14 cellular contexts compared by ENCODE assay signal in the genomic region with DNA sequence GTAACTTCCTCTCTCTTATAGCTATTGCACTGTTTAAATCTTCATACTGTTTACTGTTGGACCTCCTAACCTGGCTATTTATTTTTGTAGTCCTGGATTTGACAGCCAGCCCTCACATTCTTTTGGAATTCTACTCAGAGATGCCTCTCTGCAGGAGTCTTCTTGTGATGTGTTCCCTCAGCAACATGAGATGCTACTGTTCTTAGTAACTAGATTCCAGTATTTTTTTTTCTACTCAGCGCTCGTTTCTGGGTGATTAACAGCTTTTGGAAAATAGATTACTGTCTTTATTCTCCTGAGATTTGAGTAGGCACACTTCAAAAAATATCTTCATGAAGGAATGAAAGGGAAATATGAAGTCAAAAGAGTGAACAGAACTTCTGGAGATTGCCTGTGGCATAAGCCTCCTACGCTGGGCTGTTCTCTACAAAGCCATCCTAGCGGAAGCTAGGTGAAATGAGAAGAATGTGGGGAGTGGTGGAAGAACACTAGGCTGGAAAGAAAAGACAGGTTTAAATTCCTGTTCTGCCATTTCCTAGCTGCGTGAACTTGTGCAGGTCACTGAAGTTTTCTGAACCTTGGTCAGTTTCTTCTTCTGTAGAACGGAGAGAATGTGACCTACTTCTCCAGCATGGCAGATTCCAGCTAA.
A peak's percentile ranks its signal among the peaks of the same experiment; 100 is the strongest.
DNase-seq lines count a peak whose midpoint lies in the region; ATAC-seq, FAIRE-seq and TF ChIP-seq lines count a peak whose summit lies in the region.
"Had no signal": no experiment of that assay in that cellular context is flagged by ENCODE, and none has a peak within 500 bp of the region (broad histone marks: within the 10 kb centered on the region; RNA-seq: fewer than 3 reads in every experiment).

No MANE protein-coding gene starts in this region.

- peak overlapping the region; percentile 97 for H2AK5ac ChIP-seq in H1 (ENCODE audit: low read depth, low read length)

- H4K8ac ChIP-seq in H1 (ENCODE audit: extremely low read depth, insufficient read depth, low read length): no peak overlapping the region

- TF ChIP-seq POLR2A in H1 (IDR thresholded peaks at IDR 0.05; ENCODE audit: control extremely low read depth in 1 of 2, low read depth in 2 of 2, low read length in 2 of 2): no peak

- H2BK12ac ChIP-seq in H1 (ENCODE audit: low read depth, low read length): peak overlapping the region; percentile 41; the same call in 1 of the 2 replicates

- H3K56ac ChIP-seq in H1 (replicated peaks; ENCODE audit: insufficient read length, low read depth, low read length): no peak overlapping the region

- DNase-seq in EH (ENCODE audit: low read depth): peak; percentile 35
- DNase-seq in RWPE2 (ENCODE audit: low spot score): no peak
- no peak for DNase-seq in H1 (ENCODE audit: low read depth in 1 of 2, low spot score in 2 of 2)
- DNase-seq in central memory CD4-positive, alpha-beta T cell: no peak
- DNase-seq in mesenteric fat pad (ENCODE audit: low spot score): no peak
- DNase-seq in HTR-8/SVneo (ENCODE audit: insufficient read length, low spot score): no peak
- no peak for DNase-seq in DMS 273 treated with DMSO at 0.1 percent for 48 hours (lab: John Stamatoyannopoulos, UW)
- DNase-seq: effector memory CD4-positive, alpha-beta T cell; gastrocnemius medialis; HFFc6; NCI-H1105; RPMI8226 had no signal

- H3K27me3 ChIP-seq in RWPE2 (ENCODE audit: insufficient read depth, poor library complexity, severe bottlenecking) (no peaks in the 10 kb centered on the region), H1 (replicated peaks in 1 of 4; ENCODE audit: control insufficient read depth in 3 of 4, extremely low read depth in 1 of 4, insufficient read depth in 3 of 4, low read length in 3 of 4) (no peaks in the 10 kb centered on the region), neutrophil (no peaks in the 10 kb centered on the region)
- H3K27me3 ChIP-seq: gastrocnemius medialis, suprapubic skin had no signal

- no peaks in the 10 kb centered on the region for H4K20me1 ChIP-seq in H1 (replicated peaks in 1 of 2; ENCODE audit: control insufficient read depth in 1 of 2, insufficient read depth in 2 of 2, low read length in 2 of 2)

- no peak overlapping the region for H2BK15ac ChIP-seq in H1 (ENCODE audit: low read length)

- no peak overlapping the region for H2AFZ ChIP-seq in H1 (ENCODE audit: low read length)

- CTCF ChIA-PET in H1 (lab: Charles Lee; ENCODE audit: partially characterized antibody): interaction anchor here (0.9 to 2.0 kb wide), 4 partner anchors 54 to 405 kb away, joined by 3 to 8 read pairs (median 4); no protein-coding TSS in a partner anchor

- H3K9me3 ChIP-seq in RWPE2 (ENCODE audit: severe bottlenecking) (peaks cover 2% of the 10 kb centered on the region), H1 (ENCODE audit: insufficient read depth in 2 of 2, low read depth in 1 of 2, low read length in 1 of 2) (no peaks in the 10 kb centered on the region), neutrophil (no peaks in the 10 kb centered on the region)
- H3K9me3 ChIP-seq: gastrocnemius medialis, suprapubic skin had no signal

- ATAC-seq in RWPE2 (ENCODE audit: low read depth): no peak
- ATAC-seq: gastrocnemius medialis had no signal

- H3K4me3 ChIP-seq in RWPE2 (ENCODE audit: severe bottlenecking) (no peak overlapping the region), H1 (ENCODE audit: extremely low read depth in 1 of 4, insufficient read depth in 2 of 4, low read depth in 3 of 4, low read length in 4 of 4) (no peak overlapping the region), neutrophil (ENCODE audit: low read depth in 1 of 2, low read length in 1 of 2) (no peak overlapping the region)
- H3K4me3 ChIP-seq: gastrocnemius medialis, suprapubic skin had no signal

- no peak overlapping the region for H2BK20ac ChIP-seq in H1 (ENCODE audit: low read length)

- H3K27ac ChIP-seq in RWPE2 (ENCODE audit: poor library complexity, severe bottlenecking) (peak overlapping the region; percentile 39), H1 (ENCODE audit: low read depth, low read length) (no peak overlapping the region), neutrophil (peak overlapping the region; percentile 20)
- H3K27ac ChIP-seq: suprapubic skin had no signal

- no peak for TF ChIP-seq EP300 in H1 (IDR thresholded peaks at IDR 0.05; ENCODE audit: borderline replicate concordance in 1 of 2, low read depth in 2 of 2, low read length in 2 of 2)

- H2BK120ac ChIP-seq in H1 (replicated peaks; ENCODE audit: low read depth, low read length): no peak overlapping the region

- H3K4ac ChIP-seq in H1 (replicated peaks; ENCODE audit: insufficient read length, low read depth, low read length): no peak overlapping the region

- H3K14ac ChIP-seq in H1 (ENCODE audit: insufficient read length): no peak overlapping the region

- H3K23me2 ChIP-seq in H1 (ENCODE audit: low read depth, low read length): no peaks in the 10 kb centered on the region

- FAIRE-seq in H1 (lab: Jason Lieb, UNC) (peak; percentile 45), HTR-8/SVneo (lab: Jason Lieb, UNC) (no peak)

- TF ChIP-seq RAD21 in H1 (IDR thresholded peaks at IDR 0.05 in 1 of 2, conservative IDR thresholded peaks at IDR 0.05 in 1 of 2; ENCODE audit: low read depth in 2 of 2, low read length in 2 of 2): no peak

- peak overlapping the region; percentile 2 to 13; a peak in 1 of 4 replicates for H3K4me2 ChIP-seq in H1 (ENCODE audit: insufficient read depth in 1 of 2, low read depth in 2 of 2, low read length in 2 of 2)

- no peak overlapping the region for H4K91ac ChIP-seq in H1 (replicated peaks; ENCODE audit: insufficient read length, low read length)

- H3K18ac ChIP-seq in H1 (ENCODE audit: extremely low read depth, low read length): peak overlapping the region; percentile 67; the same call in 1 of the 2 replicates

- no peaks in the 10 kb centered on the region for H3K79me2 ChIP-seq in H1 (ENCODE audit: control insufficient read depth in 1 of 2, insufficient read depth in 2 of 2, low read length in 2 of 2)

- TF ChIP-seq CTCF in RWPE2 (IDR thresholded peaks at IDR 0.05; ENCODE audit: poor library complexity, severe bottlenecking) (no peak), H1 (IDR thresholded peaks at IDR 0.05; ENCODE audit: control extremely low read depth in 1 of 3, insufficient read depth in 1 of 3, low read depth in 1 of 3, low read length in 3 of 3) (no peak), neutrophil (IDR thresholded peaks at IDR 0.05) (no peak)

- H4K5ac ChIP-seq in H1 (ENCODE audit: insufficient read length, low read depth, low read length): no peak overlapping the region

- WGBS in H1 (ENCODE audit: extremely low coverage in 1 of 2, insufficient coverage in 1 of 2, insufficient read length in 1 of 2, insufficient replicate concordance in 2 of 2, low coverage in 1 of 2, low lambda C conversion rate in 2 of 2, missing lambda C conversion rate in 1 of 2), 2 experiments: 89% methylated on average over 6 of the region's 6 CpGs; no CpG with 5 or more reads in 1 of the 2 experiments

- H3K4me1 ChIP-seq in RWPE2 (ENCODE audit: insufficient read depth, poor library complexity, severe bottlenecking): peaks cover 8% of the 10 kb centered on the region
- H3K4me1 ChIP-seq in H1 (replicated peaks in 1 of 4; ENCODE audit: control insufficient read depth in 3 of 4, insufficient read depth in 4 of 4, low read length in 3 of 4): peaks cover 0 to 6% (median 0%) of the 10 kb centered on the region in 4 experiments; a peak in 2 of 7 replicates
- H3K4me1 ChIP-seq in neutrophil (ENCODE audit: control insufficient read depth in 1 of 2, insufficient read depth in 1 of 2, low read depth in 1 of 2, low read length in 1 of 2): peaks cover 19 to 24% of the 10 kb centered on the region in 2 experiments
- H3K4me1 ChIP-seq: gastrocnemius medialis, suprapubic skin had no signal

- H3K9ac ChIP-seq in H1 (replicated peaks in 1 of 4; ENCODE audit: extremely low read depth in 1 of 4, low read depth in 3 of 4, low read length in 3 of 4): no peak overlapping the region

- H3K36me3 ChIP-seq in RWPE2 (ENCODE audit: low read depth) (peaks cover 20% of the 10 kb centered on the region), H1 (ENCODE audit: control insufficient read depth in 2 of 4, insufficient read depth in 4 of 4, low read length in 3 of 4) (no peaks in the 10 kb centered on the region), neutrophil (peaks cover 9% of the 10 kb centered on the region)
- H3K36me3 ChIP-seq: gastrocnemius medialis had no signal

- H3K23ac ChIP-seq in H1 (ENCODE audit: insufficient read length): no peak overlapping the region

- POLR2A ChIA-PET in H1 (lab: Charles Lee; ENCODE audit: partially characterized antibody): no interaction called here

- no peaks in the 10 kb centered on the region for H3K79me1 ChIP-seq in H1 (ENCODE audit: low read depth, low read length)

- 0 out of 2 replicates have a peak overlapping the region, but pooled peaks have one; percentile 12 for H2BK5ac ChIP-seq in H1 (ENCODE audit: low read depth, low read length)

TF ChIP-seq in H1, 55 proteins besides CTCF, POLR2A, EP300 and RAD21 (continues in another document):
- TF ChIP-seq SP2 (IDR thresholded peaks at IDR 0.05; ENCODE audit: low read length): no peak
- no peak for TF ChIP-seq HDAC2 (IDR thresholded peaks at IDR 0.05; ENCODE audit: borderline replicate concordance in 1 of 2, low read depth in 2 of 2, low read length in 2 of 2)
- no peak for TF ChIP-seq RNF2 (IDR thresholded peaks at IDR 0.05; ENCODE audit: borderline replicate concordance, low read depth, low read length, missing control alignments, poor library complexity, severe bottlenecking)
- no peak for TF ChIP-seq GABPA (IDR thresholded peaks at IDR 0.05; ENCODE audit: borderline replicate concordance, insufficient read depth, low read length)
- TF ChIP-seq, protein P1, sequence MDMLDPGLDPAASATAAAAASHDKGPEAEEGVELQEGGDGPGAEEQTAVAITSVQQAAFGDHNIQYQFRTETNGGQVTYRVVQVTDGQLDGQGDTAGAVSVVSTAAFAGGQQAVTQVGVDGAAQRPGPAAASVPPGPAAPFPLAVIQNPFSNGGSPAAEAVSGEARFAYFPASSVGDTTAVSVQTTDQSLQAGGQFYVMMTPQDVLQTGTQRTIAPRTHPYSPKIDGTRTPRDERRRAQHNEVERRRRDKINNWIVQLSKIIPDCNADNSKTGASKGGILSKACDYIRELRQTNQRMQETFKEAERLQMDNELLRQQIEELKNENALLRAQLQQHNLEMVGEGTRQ (IDR thresholded peaks at IDR 0.05; ENCODE audit: low read length): no peak
